ENCODE assay signal across 1 cellular context in genomic region chr3:70071138-70071537, GRCh38.
TF ChIP-seq lines count a peak whose summit lies in the region.

No MANE protein-coding gene starts in this region.

TF ChIP-seq in GM23338, 12 proteins besides CTCF, POLR2A, EP300 and RAD21 (continued from another document):
- TF ChIP-seq ZNF462 (CRISPR knock-in tag; IDR thresholded peaks at IDR 0.05) (no peak), REST (IDR thresholded peaks at IDR 0.05; ENCODE audit: unreplicated experiment) (no peak), EZH2 (IDR thresholded peaks at IDR 0.05; ENCODE audit: low read depth, unreplicated experiment) (no peak), EZH2phosphoT487 (IDR thresholded peaks at IDR 0.05; ENCODE audit: unreplicated experiment) (no peak), POLR2AphosphoS5 (IDR thresholded peaks at IDR 0.05; ENCODE audit: low read depth) (no peak), NANOG (IDR thresholded peaks at IDR 0.05; ENCODE audit: borderline replicate concordance) (peak; percentile 84), ZNF331 (CRISPR knock-in tag; IDR thresholded peaks at IDR 0.05; ENCODE audit: low read depth) (no peak)
